ENCODE assay signal across 13 cellular contexts in the genomic region with DNA sequence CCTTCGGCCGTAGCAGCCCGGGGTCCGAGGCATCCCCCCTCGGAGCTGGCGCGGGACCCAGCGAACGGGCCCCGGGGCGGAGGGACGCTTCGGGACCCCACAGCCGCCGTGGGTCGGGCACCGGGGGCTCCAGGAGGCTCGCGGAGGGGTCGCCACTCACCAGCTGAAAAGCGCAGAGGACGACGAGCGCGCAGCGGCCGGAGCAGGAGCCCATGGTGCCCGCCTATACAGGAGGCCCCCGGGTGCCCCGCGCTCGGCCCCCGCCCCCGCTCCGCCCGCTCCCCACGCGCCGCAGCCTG. TPM values are rescaled to one million over a fixed set of nuclear protein-coding genes. Genes with fewer than 3 reads are reported as not detected.
DNase-seq lines count a peak whose midpoint lies in the region; ATAC-seq and TF ChIP-seq lines count a peak whose summit lies in the region.
"Had no signal": no experiment of that assay in that cellular context is flagged by ENCODE, and none has a peak within 500 bp of the region (broad histone marks: within the 10 kb centered on the region; RNA-seq: fewer than 3 reads in every experiment).

A gene (minus strand): TSS at position 227 of the 299 bp plus-strand sequence. CDS start 13 bp downstream, at position 214.

- peaks cover 54% of the 10 kb centered on the region for H3K27me3 ChIP-seq in HUES6 (ENCODE audit: control insufficient read depth, insufficient read depth, low read length)

- intact Hi-C loops in lower leg skin (cut with DNase I; ENCODE audit: low total_unique reads): no loop called here

- peaks cover 27% of the 10 kb centered on the region for H3K27me3 Mint-ChIP-seq in memory B cell

- ATAC-seq in memory B cell (ENCODE audit: low read depth) (no peak), GM21381 (IDR thresholded peaks at IDR 0.05; ENCODE audit: unreplicated experiment) (no peak), GM18502 (IDR thresholded peaks at IDR 0.05; ENCODE audit: poor library complexity, unreplicated experiment) (no peak)
- ATAC-seq in stimulated activated effector memory CD8-positive, alpha-beta T cell treated with anti-CD3 and anti-CD28 coated beads, Interleukin-12 subunit alpha, Interleukin-12 subunit beta, amount 100 ng/mL, for 72 hours: no peak
- ATAC-seq: activated T-helper 17 cell treated with anti-CD3 and anti-CD28 coated beads, Interleukin-2, amount 50 U/mL, for 72 hours; natural killer cell; upper lobe of right lung had no signal

- no peak within 1 kb of the TSS for H3K27ac Mint-ChIP-seq in memory B cell
- no peak within 1 kb of the TSS for H3K27ac Mint-ChIP-seq in stimulated activated effector memory CD8-positive, alpha-beta T cell treated with anti-CD3 and anti-CD28 coated beads, Interleukin-12 subunit alpha, Interleukin-12 subunit beta, amount 100 ng/mL, for 72 hours
- H3K27ac Mint-ChIP-seq: activated T-helper 17 cell treated with anti-CD3 and anti-CD28 coated beads, Interleukin-2, amount 50 U/mL, for 72 hours; natural killer cell had no signal

- no peak within 1 kb of the TSS for H3K9ac ChIP-seq in HUES6 (ENCODE audit: low read length)

- TF ChIP-seq CTCF in lower leg skin (IDR thresholded peaks at IDR 0.05): no peak

- H3K4me3 Mint-ChIP-seq in memory B cell: peak within 1 kb of the TSS; percentile 10
- peak within 1 kb of the TSS; percentile 17 for H3K4me3 Mint-ChIP-seq in stimulated activated effector memory CD8-positive, alpha-beta T cell treated with anti-CD3 and anti-CD28 coated beads, Interleukin-12 subunit alpha, Interleukin-12 subunit beta, amount 100 ng/mL, for 72 hours
- H3K4me3 Mint-ChIP-seq: activated T-helper 17 cell treated with anti-CD3 and anti-CD28 coated beads, Interleukin-2, amount 50 U/mL, for 72 hours had no signal

- H3K9me3 Mint-ChIP-seq in memory B cell: no peaks in the 10 kb centered on the region
- no peaks in the 10 kb centered on the region for H3K9me3 Mint-ChIP-seq in stimulated activated effector memory CD8-positive, alpha-beta T cell treated with anti-CD3 and anti-CD28 coated beads, Interleukin-12 subunit alpha, Interleukin-12 subunit beta, amount 100 ng/mL, for 72 hours
- H3K9me3 Mint-ChIP-seq: activated T-helper 17 cell treated with anti-CD3 and anti-CD28 coated beads, Interleukin-2, amount 50 U/mL, for 72 hours; natural killer cell had no signal

- peaks cover 8% of the 10 kb centered on the region for H3K4me1 Mint-ChIP-seq in memory B cell
- H3K4me1 Mint-ChIP-seq in stimulated activated effector memory CD8-positive, alpha-beta T cell treated with anti-CD3 and anti-CD28 coated beads, Interleukin-12 subunit alpha, Interleukin-12 subunit beta, amount 100 ng/mL, for 72 hours: peaks cover 15% of the 10 kb centered on the region
- H3K4me1 Mint-ChIP-seq: natural killer cell had no signal

- H3K4me3 ChIP-seq in HUES6 (ENCODE audit: low read depth, low read length): peak within 1 kb of the TSS; percentile 65
- no peak within 1 kb of the TSS for H3K4me3 ChIP-seq in lower leg skin (ENCODE audit: low read depth, poor library complexity, severe bottlenecking)
- H3K4me3 ChIP-seq: upper lobe of right lung had no signal

- H3K27ac ChIP-seq in HUES6 (ENCODE audit: low read depth, low read length) (no peak within 1 kb of the TSS), caudate nucleus (ENCODE audit: low read depth, low read length) (peak within 1 kb of the TSS; percentile 13)
- H3K27ac ChIP-seq: upper lobe of right lung had no signal

- H3K4me1 ChIP-seq in HUES6 (ENCODE audit: control insufficient read depth, insufficient read depth, low read length): peaks cover 23% of the 10 kb centered on the region

- WGBS in lower leg skin, 2 donors: 10 to 15% methylated on average over 4 of the region's 39 CpGs

- no peaks in the 10 kb centered on the region for H3K9me3 ChIP-seq in HUES6 (ENCODE audit: control insufficient read depth, insufficient read depth, low read depth, low read length)
- H3K9me3 ChIP-seq: upper lobe of right lung had no signal

- TF ChIP-seq POLR2A in lower leg skin (IDR thresholded peaks at IDR 0.05): no peak

- no peaks in the 10 kb centered on the region for H3K36me3 ChIP-seq in HUES6 (ENCODE audit: control insufficient read depth, insufficient read depth, low read length)
- H3K36me3 ChIP-seq: upper lobe of right lung had no signal

- H3K36me3 Mint-ChIP-seq in memory B cell: no peaks in the 10 kb centered on the region
- no peaks in the 10 kb centered on the region for H3K36me3 Mint-ChIP-seq in stimulated activated effector memory CD8-positive, alpha-beta T cell treated with anti-CD3 and anti-CD28 coated beads, Interleukin-12 subunit alpha, Interleukin-12 subunit beta, amount 100 ng/mL, for 72 hours
- H3K36me3 Mint-ChIP-seq: natural killer cell had no signal

- DNase-seq in caudate nucleus (lab: John Stamatoyannopoulos, UW) (no peak), memory B cell (ENCODE audit: low spot score in 2 of 2) (no peak), lower leg skin (ENCODE audit: low spot score in 2 of 2) (no peak), NCI-H1105 (lab: John Stamatoyannopoulos, UW) (no peak)
- no peak for DNase-seq in stimulated activated effector memory CD8-positive, alpha-beta T cell treated with anti-CD3 and anti-CD28 coated beads, Interleukin-12 subunit alpha, Interleukin-12 subunit beta, amount 100 ng/mL, for 72 hours (ENCODE audit: low spot score in 2 of 2)
- DNase-seq: activated CD4-positive, CD25-positive, alpha-beta regulatory T cell; natural killer cell; stimulated activated CD4-positive, alpha-beta T cell treated with anti-CD3 and anti-CD28 coated beads, Interleukin-4, amount 100 ng/mL, for 24 hours; upper lobe of right lung had no signal

RNA-seq across cellular contexts. Expression of the gene that starts here (rescaled TPM):
- total RNA-seq in lower leg skin: 1 to 10 TPM in 1 of 4 donors, under 1 TPM in 1, not detected in 2; 0.23 to 1.1 TPM
- total RNA-seq: activated T-helper 17 cell treated with anti-CD3 and anti-CD28 coated beads, Interleukin-2, amount 50 U/mL, for 72 hours; natural killer cell; upper lobe of right lung had no signal
